Comparison of ENCODE assay signal across 10 cellular contexts in genomic region chr3:15769256-15769915, GRCh38.
DNase-seq lines count a peak whose midpoint lies in the region; ATAC-seq and TF ChIP-seq lines count a peak whose summit lies in the region.
"Had no signal": no experiment of that assay in that cellular context is flagged by ENCODE, and none has a peak within 500 bp of the region (broad histone marks: within the 10 kb centered on the region; RNA-seq: fewer than 3 reads in every experiment).

No MANE protein-coding gene starts in this region.

- peak overlapping the region; percentile 51 for H3K27ac ChIP-seq in muscle layer of duodenum (ENCODE audit: low read length)

- no peaks in the 10 kb centered on the region for H3K4me1 ChIP-seq in muscle layer of duodenum (ENCODE audit: control insufficient read depth in 1 of 2, insufficient read depth in 2 of 2, low read length in 2 of 2)

- ATAC-seq in HG02981 (IDR thresholded peaks at IDR 0.05; ENCODE audit: unreplicated experiment) = peak; percentile 37
- no peak for ATAC-seq in activated naive CD8-positive, alpha-beta T cell treated with anti-CD3 and anti-CD28 coated beads, Interleukin-2, amount 50 U/mL, for 24 hours
- no peak for ATAC-seq in GM21447 (IDR thresholded peaks at IDR 0.05; ENCODE audit: unreplicated experiment)

- peak overlapping the region; percentile 90 for H3K27ac Mint-ChIP-seq in activated naive CD8-positive, alpha-beta T cell treated with anti-CD3 and anti-CD28 coated beads, Interleukin-2, amount 50 U/mL, for 24 hours

- peaks cover 24% of the 10 kb centered on the region for H3K36me3 Mint-ChIP-seq in activated naive CD8-positive, alpha-beta T cell treated with anti-CD3 and anti-CD28 coated beads, Interleukin-2, amount 50 U/mL, for 24 hours (ENCODE audit: low read depth)

- no peaks in the 10 kb centered on the region for H3K27me3 Mint-ChIP-seq in activated naive CD8-positive, alpha-beta T cell treated with anti-CD3 and anti-CD28 coated beads, Interleukin-2, amount 50 U/mL, for 24 hours

- H3K9me3 Mint-ChIP-seq in activated naive CD8-positive, alpha-beta T cell treated with anti-CD3 and anti-CD28 coated beads, Interleukin-2, amount 50 U/mL, for 24 hours = peaks cover 4% of the 10 kb centered on the region

- H3K9me3 ChIP-seq in muscle layer of duodenum (ENCODE audit: control insufficient read depth in 1 of 2, low read length in 2 of 2) = no peaks in the 10 kb centered on the region

- DNase-seq in GM12865 (ENCODE audit: low read depth) (peak; percentile 22), NAMALWA (ENCODE audit: low spot score) (no peak), HUDEP-2 (lab: John Stamatoyannopoulos, UW; ENCODE audit: unreplicated experiment in 76 of 76) (no peak), GM10266 (ENCODE audit: extremely low spot score) (no peak)
- DNase-seq in activated naive CD8-positive, alpha-beta T cell treated with anti-CD3 and anti-CD28 coated beads, Interleukin-2, amount 50 U/mL, for 24 hours = no peak
- DNase-seq: nucleus accumbens, T-helper 9 cell had no signal

- H3K4me3 ChIP-seq in GM12865 (ENCODE audit: low read depth, low read length) (no peak overlapping the region), muscle layer of duodenum (ENCODE audit: low read depth in 1 of 2, low read length in 2 of 2) (no peak overlapping the region)

- no peak overlapping the region for H3K4me3 Mint-ChIP-seq in activated naive CD8-positive, alpha-beta T cell treated with anti-CD3 and anti-CD28 coated beads, Interleukin-2, amount 50 U/mL, for 24 hours

- H3K36me3 ChIP-seq in muscle layer of duodenum (ENCODE audit: control insufficient read depth in 1 of 2, insufficient read depth in 2 of 2, low read length in 2 of 2) = no peaks in the 10 kb centered on the region

- no peaks in the 10 kb centered on the region for H3K27me3 ChIP-seq in muscle layer of duodenum (ENCODE audit: low read depth, low read length)

- peaks cover 61% of the 10 kb centered on the region for H3K4me1 Mint-ChIP-seq in activated naive CD8-positive, alpha-beta T cell treated with anti-CD3 and anti-CD28 coated beads, Interleukin-2, amount 50 U/mL, for 24 hours

- no peak for TF ChIP-seq CTCF in GM12865 (IDR thresholded peaks at IDR 0.05; ENCODE audit: insufficient read depth, low read depth, low read length, missing control alignments)
- no peak for TF ChIP-seq CTCF in GM10266 (IDR thresholded peaks at IDR 0.05; ENCODE audit: control insufficient read depth, insufficient read depth, low read depth, missing control alignments)
